ENCODE assay signal across 42 cellular contexts in the genomic region with DNA sequence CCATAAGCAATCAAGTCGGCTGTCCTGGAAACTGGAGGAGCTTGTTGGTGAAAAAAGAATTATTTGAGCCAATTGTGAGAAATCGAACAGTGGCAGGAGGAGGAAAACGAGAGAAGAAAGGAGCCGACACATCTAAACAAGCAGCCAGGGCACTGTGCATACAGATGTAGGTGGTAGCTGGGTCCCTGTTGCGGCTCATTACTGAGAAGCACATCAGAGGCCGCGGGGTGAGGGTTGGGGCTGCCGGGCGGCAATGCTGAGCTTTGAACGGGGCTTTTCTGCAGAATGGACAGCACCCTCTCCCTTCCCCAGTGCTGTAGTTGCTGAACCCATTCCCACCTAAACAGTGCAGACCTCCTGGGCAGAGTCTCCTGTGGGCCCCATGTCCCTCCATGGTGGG. TPM values are rescaled to one million over a fixed set of nuclear protein-coding genes. Genes with fewer than 3 reads are reported as not detected.
"Had no signal": no experiment of that assay in that cellular context is flagged by ENCODE, and none has a peak within 500 bp of the region (broad histone marks: within the 10 kb centered on the region; RNA-seq: fewer than 3 reads in every experiment).

No MANE protein-coding gene starts in this region.

- H3K4me3 Mint-ChIP-seq: activated B cell treated with CpG ODN at 0.5 μM for 24 hours; activated CD8-positive, alpha-beta T cell treated with anti-CD3 and anti-CD28 coated beads for 36 hours; activated naive CD8-positive, alpha-beta T cell; activated T-cell treated with anti-CD3 and anti-CD28 coated beads, Interleukin-2, amount 50 U/mL, for 4 hours; activated T-helper 17 cell treated with anti-CD3 and anti-CD28 coated beads, Interleukin-2, amount 50 U/mL, for 72 hours; central memory CD8-positive, alpha-beta T cell; effector memory CD8-positive, alpha-beta T cell; T-helper 17 cell; T-helper 2 cell treated with Interferon-gamma antibody and Interleukin-4, amounts not matched to agents 5 μg/mL and 100 μg/mL, for 36 hours had no signal

- H3K9me3 Mint-ChIP-seq: activated B cell treated with CpG ODN at 0.5 μM for 24 hours; activated CD8-positive, alpha-beta T cell treated with anti-CD3 and anti-CD28 coated beads for 36 hours; activated T-cell treated with anti-CD3 and anti-CD28 coated beads, Interleukin-2, amount 50 U/mL, for 4 hours; activated T-helper 17 cell treated with anti-CD3 and anti-CD28 coated beads, Interleukin-2, amount 50 U/mL, for 72 hours; central memory CD8-positive, alpha-beta T cell; effector memory CD8-positive, alpha-beta T cell; T-helper 2 cell treated with Interferon-gamma antibody and Interleukin-4, amounts not matched to agents 5 μg/mL and 100 μg/mL, for 36 hours had no signal

- H3K4me3 ChIP-seq: esophagus squamous epithelium, gastroesophageal sphincter, heart right ventricle had no signal

- H3K9me3 ChIP-seq: esophagus squamous epithelium, gastroesophageal sphincter, heart right ventricle had no signal

- ATAC-seq: activated CD4-positive, CD25-positive, alpha-beta regulatory T cell treated with anti-CD3 and anti-CD28 coated beads, Interleukin-2, amount 50 U/mL, for 24 hours; activated CD8-positive, alpha-beta T cell treated with anti-CD3 and anti-CD28 coated beads for 36 hours; activated T-cell treated with anti-CD3 and anti-CD28 coated beads, Interleukin-2, amount 50 U/mL, for 4 hours; activated T-helper 17 cell treated with anti-CD3 and anti-CD28 coated beads, Interleukin-2, amount 50 U/mL, for 72 hours; effector memory CD8-positive, alpha-beta T cell; gastroesophageal sphincter; heart right ventricle; T-helper 17 cell had no signal

- H3K36me3 Mint-ChIP-seq: activated naive CD8-positive, alpha-beta T cell had no signal

- H3K27ac ChIP-seq: brain microvascular endothelial cell, epithelial cell of prostate, esophagus squamous epithelium, gastroesophageal sphincter, heart right ventricle, WERI-Rb-1 had no signal

- FAIRE-seq: astrocyte, colon, endothelial cell of umbilical vein had no signal

- H3K27ac Mint-ChIP-seq: activated B cell treated with CpG ODN at 0.5 μM for 24 hours; activated CD8-positive, alpha-beta T cell treated with anti-CD3 and anti-CD28 coated beads for 36 hours; activated naive CD8-positive, alpha-beta T cell; activated T-helper 17 cell treated with anti-CD3 and anti-CD28 coated beads, Interleukin-2, amount 50 U/mL, for 72 hours; effector memory CD8-positive, alpha-beta T cell; T-helper 17 cell; T-helper 2 cell treated with Interferon-gamma antibody and Interleukin-4, amounts not matched to agents 5 μg/mL and 100 μg/mL, for 36 hours had no signal

- H3K27me3 Mint-ChIP-seq: activated naive CD8-positive, alpha-beta T cell had no signal

- H3K27me3 ChIP-seq: brain microvascular endothelial cell had no signal

- H3K36me3 ChIP-seq: brain microvascular endothelial cell, esophagus squamous epithelium, gastroesophageal sphincter, heart right ventricle had no signal

- DNase-seq: activated B cell treated with CpG ODN at 0.5 μM for 24 hours; activated CD4-positive, alpha-beta T cell treated with anti-CD3 and anti-CD28 coated beads for 48 hours; activated CD4-positive, alpha-beta T cell treated with anti-CD3 and anti-CD28 coated beads, Interleukin-2, amount 50 U/mL, for 1 hour; activated CD4-positive, alpha-beta T cell treated with anti-CD3 and anti-CD28 coated beads, Interleukin-2, amount 50 U/mL, for 48 hours; activated CD8-positive, alpha-beta memory T cell treated with anti-CD3 and anti-CD28 coated beads for 24 hours; activated CD8-positive, alpha-beta T cell treated with anti-CD3 and anti-CD28 coated beads for 36 hours; activated effector memory CD4-positive, alpha-beta T cell treated with Interleukin-2 at 50 U/mL for 16 hours; activated gamma-delta T cell treated with Interleukin-2 at 50 U/mL for 16 hours; activated naive CD4-positive, alpha-beta T cell treated with anti-CD3 and anti-CD28 coated beads, Interleukin-2, amount 50 U/mL, for 16 hours; activated naive CD4-positive, alpha-beta T cell treated with Interleukin-2 at 50 U/mL for 16 hours; activated T-cell treated with anti-CD3 and anti-CD28 coated beads, Interleukin-2, amount 50 U/mL, for 4 hours; amniotic stem cell; anterior cingulate cortex; brain microvascular endothelial cell; cortex of kidney; dermis blood vessel endothelial cell; effector CD4-positive, alpha-beta T cell; effector memory CD8-positive, alpha-beta T cell; esophagus squamous epithelium; foreskin melanocyte; heart right ventricle; T-helper 17 cell; T1000; WERI-Rb-1 had no signal

RNA-seq across cellular contexts. Expression of a gene that starts 10.8 kb away (rescaled TPM):
- total RNA-seq: activated B cell treated with CpG ODN at 0.5 μM for 24 hours; activated CD8-positive, alpha-beta T cell treated with anti-CD3 and anti-CD28 coated beads for 36 hours; activated T-cell treated with anti-CD3 and anti-CD28 coated beads, Interleukin-2, amount 50 U/mL, for 4 hours; activated T-helper 17 cell treated with anti-CD3 and anti-CD28 coated beads, Interleukin-2, amount 50 U/mL, for 72 hours; astrocyte; bronchial epithelial cell; cardiac septum; cerebellum; dermis blood vessel endothelial cell; endothelial cell of umbilical vein; esophagus squamous epithelium; fibroblast of lung; fibroblast of villous mesenchyme; gastroesophageal sphincter; glomerular endothelial cell; heart right ventricle; T-helper 17 cell had no signal
- polyA plus RNA-seq: adipose tissue, endothelial cell of umbilical vein, esophagus, fibroblast of lung, heart right ventricle had no signal

RNA-seq across cellular contexts. Expression of a gene that starts 46.3 kb away (rescaled TPM):
- total RNA-seq: activated B cell treated with CpG ODN at 0.5 μM for 24 hours; activated CD8-positive, alpha-beta T cell treated with anti-CD3 and anti-CD28 coated beads for 36 hours; activated T-cell treated with anti-CD3 and anti-CD28 coated beads, Interleukin-2, amount 50 U/mL, for 4 hours; activated T-helper 17 cell treated with anti-CD3 and anti-CD28 coated beads, Interleukin-2, amount 50 U/mL, for 72 hours; endothelial cell of umbilical vein; glomerular endothelial cell; T-helper 17 cell had no signal
- polyA plus RNA-seq: endothelial cell of umbilical vein had no signal
